Comparison of ENCODE assay signal across 17 cellular contexts in the genomic region with DNA sequence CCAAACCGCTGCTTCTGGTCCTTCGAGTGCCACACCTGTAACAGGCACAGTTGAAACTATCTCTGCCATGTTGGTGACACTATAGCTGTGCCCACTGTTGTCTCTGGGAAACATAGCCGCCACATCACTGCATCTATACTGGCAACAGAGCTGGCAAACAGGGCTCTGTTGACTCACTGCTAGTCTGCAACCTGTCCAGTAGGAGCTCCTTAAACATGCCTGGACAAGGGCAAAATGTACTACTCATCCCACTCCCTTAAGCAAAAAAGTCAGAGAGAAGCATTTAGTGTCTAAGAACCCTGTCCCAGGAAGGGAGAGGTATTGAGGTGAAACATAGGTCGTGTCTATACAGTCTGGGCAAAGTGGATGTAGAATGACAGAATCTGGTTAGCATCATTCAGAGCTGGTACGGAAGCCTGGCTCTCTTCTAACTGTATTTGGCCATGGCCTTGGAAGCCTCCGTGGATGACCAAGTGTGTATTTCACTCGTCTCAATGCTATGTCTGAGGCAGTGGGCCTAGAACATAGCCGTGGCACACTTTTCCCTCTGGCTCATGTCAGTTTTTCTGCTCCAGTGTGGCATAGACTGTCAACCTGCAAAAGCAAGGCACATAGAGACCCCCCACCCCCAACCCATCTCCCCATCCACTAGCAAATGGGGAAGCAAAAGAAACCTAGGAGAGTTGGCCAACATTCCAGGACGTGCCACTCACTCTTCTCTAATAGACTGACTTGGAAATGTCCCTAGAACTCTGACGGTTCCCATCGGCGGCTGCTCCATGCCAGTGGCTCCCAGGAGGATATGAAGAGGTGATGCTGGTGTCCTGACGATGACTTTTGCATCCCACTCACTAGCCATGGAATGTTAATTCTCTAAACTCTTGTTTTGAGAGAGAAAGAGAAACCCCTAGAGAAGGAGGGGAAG. TPM values are rescaled to one million over a fixed set of nuclear protein-coding genes. Genes with fewer than 3 reads are reported as not detected.
DNase-seq lines count a peak whose midpoint lies in the region; ATAC-seq, FAIRE-seq and TF ChIP-seq lines count a peak whose summit lies in the region.
"Had no signal": no experiment of that assay in that cellular context is flagged by ENCODE, and none has a peak within 500 bp of the region (broad histone marks: within the 10 kb centered on the region; RNA-seq: fewer than 3 reads in every experiment).

No MANE protein-coding gene starts in this region.

- DNase-seq in HFFc6: no peak
- DNase-seq in activated CD4-positive, alpha-beta memory T cell treated with anti-CD3 and anti-CD28 coated beads, Interleukin-2, amount 10 ng/mL, durations not matched to agents 7 days and 5 days: no peak
- DNase-seq in foreskin keratinocyte: peak; percentile 94 to 96
- no peak for DNase-seq in smooth muscle cell (lab: John Stamatoyannopoulos, UW; ENCODE audit: unreplicated experiment)
- DNase-seq in SJCRH30: no peak
- DNase-seq in D721Med (ENCODE audit: insufficient read length, low spot score): no peak
- DNase-seq in effector CD4-positive, alpha-beta T cell: no peak
- DNase-seq in posterior cingulate gyrus: no peak
- DNase-seq: activated CD8-positive, alpha-beta memory T cell treated with anti-CD3 and anti-CD28 coated beads, Interleukin-2, amount 50 U/mL, for 48 hours; DMS79; left ventricle myocardium inferior; MV-4-11; naive B cell; NCI-H2107 had no signal

- intact Hi-C loops in posterior cingulate gyrus (cut with DNase I): no loop called here

- H3K9me3 ChIP-seq in smooth muscle cell (replicated peaks; ENCODE audit: low read depth) (no peaks in the 10 kb centered on the region), SJCRH30 (replicated peaks) (no peaks in the 10 kb centered on the region)
- H3K9me3 ChIP-seq: BLaER1, left ventricle myocardium inferior had no signal

- H3K27me3 Mint-ChIP-seq in HFFc6 (ENCODE audit: insufficient read depth): peaks cover 1% of the 10 kb centered on the region; the same call in 1 of the 2 replicates
- H3K27me3 Mint-ChIP-seq in activated CD4-positive, alpha-beta memory T cell treated with anti-CD3 and anti-CD28 coated beads, Interleukin-2, amount 10 ng/mL, durations not matched to agents 7 days and 5 days: no peaks in the 10 kb centered on the region
- H3K27me3 Mint-ChIP-seq: dendritic cell treated with granulocyte-macrophage colony-stimulating factor and Interleukin-4, amounts not matched to agents 40 ng/mL and 50 ng/mL, for 4 days; naive B cell had no signal

- no peaks in the 10 kb centered on the region for H3K27me3 ChIP-seq in foreskin keratinocyte
- no peaks in the 10 kb centered on the region for H3K27me3 ChIP-seq in smooth muscle cell (ENCODE audit: low read depth)
- no peaks in the 10 kb centered on the region for H3K27me3 ChIP-seq in SJCRH30
- H3K27me3 ChIP-seq: BLaER1 had no signal

- H3K4me3 ChIP-seq in smooth muscle cell (no peak overlapping the region), SJCRH30 (no peak overlapping the region)
- H3K4me3 ChIP-seq: BLaER1, left ventricle myocardium inferior had no signal

- 89% methylated on average over 13 of the region's 13 CpGs for WGBS in smooth muscle cell (ENCODE audit: low lambda C conversion rate)

- no peak overlapping the region for H3K4me2 ChIP-seq in smooth muscle cell
- H3K4me2 ChIP-seq: BLaER1 had no signal

- H3K4me1 ChIP-seq in foreskin keratinocyte (peaks cover 20% of the 10 kb centered on the region), smooth muscle cell (ENCODE audit: low read depth) (no peaks in the 10 kb centered on the region), SJCRH30 (peaks cover 34% of the 10 kb centered on the region)
- H3K4me1 ChIP-seq: BLaER1 had no signal

- ATAC-seq in foreskin keratinocyte: peak; percentile 98
- ATAC-seq: Panc1 had no signal

- CTCF ChIA-PET in activated CD4-positive, alpha-beta memory T cell treated with anti-CD3 and anti-CD28 coated beads, Interleukin-2, amount 10 ng/mL, durations not matched to agents 7 days and 5 days (lab: Charles Lee): no interaction called here

- no peaks in the 10 kb centered on the region for H3K36me3 ChIP-seq in smooth muscle cell (ENCODE audit: low read depth)
- H3K36me3 ChIP-seq in SJCRH30: peaks cover 10% of the 10 kb centered on the region

- TF ChIP-seq CTCF in HFFc6 (IDR thresholded peaks at IDR 0.05) (no peak), foreskin keratinocyte (conservative IDR thresholded peaks at IDR 0.05) (peak; percentile 18), smooth muscle cell (IDR thresholded peaks at IDR 0.05; ENCODE audit: borderline replicate concordance, insufficient read depth, poor library complexity, severe bottlenecking) (no peak), D721Med (IDR thresholded peaks at IDR 0.05; ENCODE audit: insufficient read depth, missing control alignments) (no peak)

- H4K20me1 ChIP-seq in smooth muscle cell (ENCODE audit: low read depth): no peaks in the 10 kb centered on the region

- H3F3A ChIP-seq in smooth muscle cell (ENCODE audit: low read depth): peaks cover 5% of the 10 kb centered on the region

- H3K4me3 Mint-ChIP-seq in HFFc6: no peak overlapping the region
- no peak overlapping the region for H3K4me3 Mint-ChIP-seq in activated CD4-positive, alpha-beta memory T cell treated with anti-CD3 and anti-CD28 coated beads, Interleukin-2, amount 10 ng/mL, durations not matched to agents 7 days and 5 days
- H3K4me3 Mint-ChIP-seq: dendritic cell treated with granulocyte-macrophage colony-stimulating factor and Interleukin-4, amounts not matched to agents 40 ng/mL and 50 ng/mL, for 4 days had no signal

- peaks cover 53% of the 10 kb centered on the region for H3K4me1 Mint-ChIP-seq in HFFc6 (ENCODE audit: low read depth)
- peaks cover 10% of the 10 kb centered on the region for H3K4me1 Mint-ChIP-seq in activated CD4-positive, alpha-beta memory T cell treated with anti-CD3 and anti-CD28 coated beads, Interleukin-2, amount 10 ng/mL, durations not matched to agents 7 days and 5 days

- H3K36me3 Mint-ChIP-seq in HFFc6 (ENCODE audit: low read depth): peaks cover 50% of the 10 kb centered on the region
- peaks cover 31% of the 10 kb centered on the region for H3K36me3 Mint-ChIP-seq in activated CD4-positive, alpha-beta memory T cell treated with anti-CD3 and anti-CD28 coated beads, Interleukin-2, amount 10 ng/mL, durations not matched to agents 7 days and 5 days (ENCODE audit: low read depth)

- no peak overlapping the region for H2AFZ ChIP-seq in smooth muscle cell (ENCODE audit: low read depth)

- peak overlapping the region; percentile 16 for H3K27ac ChIP-seq in foreskin keratinocyte
- peak overlapping the region; percentile 56 for H3K27ac ChIP-seq in smooth muscle cell (ENCODE audit: low read depth)
- no peak overlapping the region for H3K27ac ChIP-seq in SJCRH30
- H3K27ac ChIP-seq: BLaER1, left ventricle myocardium inferior had no signal

- POLR2A ChIA-PET in activated CD4-positive, alpha-beta memory T cell treated with anti-CD3 and anti-CD28 coated beads, Interleukin-2, amount 10 ng/mL, durations not matched to agents 7 days and 5 days (lab: Charles Lee): interaction anchor here (1.2 to 1.8 kb wide), 2 partner anchors 10 to 21 kb away, joined by 3 to 7 read pairs; partner anchors contain the start of gene PISD

- peak overlapping the region; percentile 25 for H3K27ac Mint-ChIP-seq in HFFc6
- H3K27ac Mint-ChIP-seq in activated CD4-positive, alpha-beta memory T cell treated with anti-CD3 and anti-CD28 coated beads, Interleukin-2, amount 10 ng/mL, durations not matched to agents 7 days and 5 days: peak overlapping the region; percentile 12
- H3K27ac Mint-ChIP-seq: dendritic cell treated with granulocyte-macrophage colony-stimulating factor and Interleukin-4, amounts not matched to agents 40 ng/mL and 50 ng/mL, for 4 days had no signal

- no peak for FAIRE-seq in D721Med (lab: Jason Lieb, UNC)

- no peaks in the 10 kb centered on the region for H3K79me2 ChIP-seq in smooth muscle cell (ENCODE audit: low read depth)

- no peak overlapping the region for H3K9ac ChIP-seq in smooth muscle cell (ENCODE audit: low read depth)
- H3K9ac ChIP-seq: BLaER1 had no signal

- no peaks in the 10 kb centered on the region for H3K9me3 Mint-ChIP-seq in HFFc6
- no peaks in the 10 kb centered on the region for H3K9me3 Mint-ChIP-seq in activated CD4-positive, alpha-beta memory T cell treated with anti-CD3 and anti-CD28 coated beads, Interleukin-2, amount 10 ng/mL, durations not matched to agents 7 days and 5 days
- H3K9me3 Mint-ChIP-seq: dendritic cell treated with granulocyte-macrophage colony-stimulating factor and Interleukin-4, amounts not matched to agents 40 ng/mL and 50 ng/mL, for 4 days; naive B cell had no signal

RNA-seq across cellular contexts. Expression of gene PISD, which starts 21.4 kb away (rescaled TPM):
- 10 to 100 TPM; 38.4 to 47.3 (median 43.3) TPM for total RNA-seq in HFFc6 (2021; fragmentation: NEBNext Ultra II Directional; extraction: Animal tissue kit (Norgen Biotek cat#: 25700))
- total RNA-seq in activated CD4-positive, alpha-beta memory T cell treated with anti-CD3 and anti-CD28 coated beads, Interleukin-2, amount 10 ng/mL, durations not matched to agents 7 days and 5 days: 10 to 100 TPM; 19.2 to 19.6 TPM
- 37.7 and 39.8 TPM in 2 replicates for total RNA-seq in foreskin keratinocyte
- 28.0 and 34.0 TPM in 2 replicates for polyA plus RNA-seq in foreskin keratinocyte
- total RNA-seq in smooth muscle cell: 15.3 and 21.1 TPM in 2 replicates
- 31.6 and 33.1 TPM in 2 replicates for polyA plus RNA-seq in smooth muscle cell
- 18.6 and 20.1 TPM in 2 replicates for total RNA-seq in SJCRH30 (2014; rRNA removed; shearing (Covaris generic))

Comparison
In these comparisons a context has a peak if more than half of its experiments do, and no peak if none do; other contexts are left out.
1. DNase-seq: peak in foreskin keratinocyte (2 of 2); none in HFFc6 (single experiment), activated CD4-positive, alpha-beta memory T cell treated with anti-CD3 and anti-CD28 coated beads, Interleukin-2, amount 10 ng/mL, durations not matched to agents 7 days and 5 days (single experiment), smooth muscle cell (single experiment), SJCRH30 (0 of 2), D721Med (single experiment), effector CD4-positive, alpha-beta T cell (single experiment) and posterior cingulate gyrus (0 of 10).